21 cellular contexts compared by ENCODE assay signal in genomic region chr9:36551129-36551528, GRCh38. TPM values are rescaled to one million over a fixed set of nuclear protein-coding genes. Genes with fewer than 3 reads are reported as not detected.
DNase-seq lines count a peak whose midpoint lies in the region; ATAC-seq, FAIRE-seq and TF ChIP-seq lines count a peak whose summit lies in the region.
"Had no signal": no experiment of that assay in that cellular context is flagged by ENCODE, and none has a peak within 500 bp of the region (broad histone marks: within the 10 kb centered on the region; RNA-seq: fewer than 3 reads in every experiment).

No MANE protein-coding gene starts in this region.

- H3K27me3 Mint-ChIP-seq in astrocyte (ENCODE audit: low read depth, unreplicated experiment) = no peaks in the 10 kb centered on the region
- H3K27me3 Mint-ChIP-seq in activated CD8-positive, alpha-beta T cell treated with anti-CD3 and anti-CD28 coated beads for 36 hours = no peaks in the 10 kb centered on the region

- 66 to 85% methylated on average over 2 to 3 of the region's 3 CpGs for WGBS in GM23248 (ENCODE audit: low coverage in 1 of 2, low lambda C conversion rate in 2 of 2, missing lambda C conversion rate in 2 of 2), 2 experiments

- no peaks in the 10 kb centered on the region for H3K36me3 Mint-ChIP-seq in astrocyte (ENCODE audit: low read depth, unreplicated experiment)
- no peaks in the 10 kb centered on the region for H3K36me3 Mint-ChIP-seq in activated CD8-positive, alpha-beta T cell treated with anti-CD3 and anti-CD28 coated beads for 36 hours (ENCODE audit: low read depth)

- no peak overlapping the region for H3K4me2 ChIP-seq in GM23248 (ENCODE audit: unreplicated experiment)
- H3K4me2 ChIP-seq in astrocyte (ENCODE audit: low read length) = no peak overlapping the region
- H3K4me2 ChIP-seq: A549 had no signal

- H3K9me3 Mint-ChIP-seq in astrocyte (ENCODE audit: unreplicated experiment) = no peaks in the 10 kb centered on the region
- no peaks in the 10 kb centered on the region for H3K9me3 Mint-ChIP-seq in activated CD8-positive, alpha-beta T cell treated with anti-CD3 and anti-CD28 coated beads for 36 hours

- H3K4me1 Mint-ChIP-seq in astrocyte (ENCODE audit: low read depth, unreplicated experiment) = peaks cover 4% of the 10 kb centered on the region
- peaks cover 1% of the 10 kb centered on the region for H3K4me1 Mint-ChIP-seq in activated CD8-positive, alpha-beta T cell treated with anti-CD3 and anti-CD28 coated beads for 36 hours (ENCODE audit: low read depth)

- no peak for ATAC-seq in left cardiac atrium
- no peak for ATAC-seq in activated CD8-positive, alpha-beta T cell treated with anti-CD3 and anti-CD28 coated beads for 36 hours
- ATAC-seq: A549, HepG2 had no signal

- H3K36me3 ChIP-seq in GM23248 (ENCODE audit: low read depth) (no peaks in the 10 kb centered on the region), astrocyte (ENCODE audit: insufficient read depth, low read length) (no peaks in the 10 kb centered on the region)

- no peak overlapping the region for H3K9ac ChIP-seq in GM23248
- H3K9ac ChIP-seq in astrocyte (ENCODE audit: low read length) = no peak overlapping the region

- H4K20me1 ChIP-seq in GM23248 (ENCODE audit: insufficient read depth) (no peaks in the 10 kb centered on the region), astrocyte (ENCODE audit: insufficient read depth, low read length) (no peaks in the 10 kb centered on the region)

- no peaks in the 10 kb centered on the region for H3F3A ChIP-seq in GM23248 (ENCODE audit: insufficient read depth)

- POLR2A ChIA-PET in activated CD8-positive, alpha-beta T cell treated with anti-CD3 and anti-CD28 coated beads for 36 hours (lab: Charles Lee) = no interaction called here

- no peak for TF ChIP-seq CTCF in AG10803 (conservative IDR thresholded peaks at IDR 0.05; ENCODE audit: low read length)
- no peak for TF ChIP-seq CTCF in astrocyte (IDR thresholded peaks at IDR 0.05; ENCODE audit: insufficient read depth, low read depth, low read length)
- no peak for TF ChIP-seq CTCF in activated CD8-positive, alpha-beta T cell treated with anti-CD3 and anti-CD28 coated beads for 36 hours (IDR thresholded peaks at IDR 0.05)

- H3K27ac ChIP-seq in GM23248 (no peak overlapping the region), astrocyte (ENCODE audit: low read depth, low read length) (no peak overlapping the region)

- H3K4me3 ChIP-seq in AG10803 (ENCODE audit: low read length) = no peak overlapping the region
- H3K4me3 ChIP-seq in GM23248 = no peak overlapping the region
- no peak overlapping the region for H3K4me3 ChIP-seq in astrocyte (ENCODE audit: insufficient read depth, low read depth, low read length)
- H3K4me3 ChIP-seq: A549 had no signal

- in situ Hi-C loops in GM23248 (cut with MboI) = loop anchor here (10.0 kb wide), 1 partner anchor 146 kb away; the partner anchor contains the start of gene RNF38

- H2AFZ ChIP-seq in GM23248 (no peak overlapping the region), astrocyte (ENCODE audit: low read depth, low read length) (no peak overlapping the region)

- DNase-seq in AG10803 (ENCODE audit: low read depth) (peak; percentile 89), GM23248 (peak; percentile 50), astrocyte (ENCODE audit: low read depth) (peak; percentile 55), iris pigment epithelial cell (ENCODE audit: low read depth) (peak; percentile 22), left cardiac atrium (no peak), NCI-H187 (lab: John Stamatoyannopoulos, UW) (no peak), NCI-H1105 (lab: John Stamatoyannopoulos, UW) (no peak)
- DNase-seq in activated CD8-positive, alpha-beta T cell treated with anti-CD3 and anti-CD28 coated beads for 36 hours = no peak
- DNase-seq: AML-193, DND-41, GF-D8, KBM-7, NCI-H1417, NCI-H187 treated with DMSO at 0.1 percent for 48 hours, NCI-H226, NCI-H524, NCI-H82, RPMI8226 had no signal

- H3K27ac Mint-ChIP-seq in astrocyte (ENCODE audit: unreplicated experiment) = no peak overlapping the region
- no peak overlapping the region for H3K27ac Mint-ChIP-seq in activated CD8-positive, alpha-beta T cell treated with anti-CD3 and anti-CD28 coated beads for 36 hours

- H3K79me2 ChIP-seq in GM23248 (ENCODE audit: insufficient read depth) = no peaks in the 10 kb centered on the region
- no peaks in the 10 kb centered on the region for H3K79me2 ChIP-seq in astrocyte (ENCODE audit: insufficient read depth, low read length)

- FAIRE-seq in astrocyte (lab: Jason Lieb, UNC) = no peak
- FAIRE-seq: A549, GM12892, HepG2 had no signal

- CTCF ChIA-PET in activated CD8-positive, alpha-beta T cell treated with anti-CD3 and anti-CD28 coated beads for 36 hours (lab: Charles Lee) = interaction anchor here (0.8 to 13.6 kb wide), 3 partner anchors 47 to 178 kb away, joined by 3 to 296 read pairs (median 3); no protein-coding TSS in a partner anchor

- intact Hi-C loops in left cardiac atrium (cut with DNase I) = no loop called here
- intact Hi-C loops in activated CD8-positive, alpha-beta T cell treated with anti-CD3 and anti-CD28 coated beads for 36 hours (cut with micrococcal nuclease) = loop anchor here (10.0 kb wide), 1 partner anchor 56 kb away; no protein-coding TSS in a partner anchor

- H3K9me2 ChIP-seq in GM23248 (ENCODE audit: insufficient read depth) = no peaks in the 10 kb centered on the region

- H3K4me1 ChIP-seq in GM23248 (ENCODE audit: insufficient read depth) = no peaks in the 10 kb centered on the region
- H3K4me1 ChIP-seq in astrocyte (ENCODE audit: insufficient read depth, low read length) = no peaks in the 10 kb centered on the region

- no peaks in the 10 kb centered on the region; the same call in 1 of the 2 replicates for H3K27me3 ChIP-seq in GM23248 (replicated peaks; ENCODE audit: insufficient read depth)
- H3K27me3 ChIP-seq in astrocyte (ENCODE audit: insufficient read depth, low read length) = no peaks in the 10 kb centered on the region

- H3K9me3 ChIP-seq in GM23248 (ENCODE audit: low read depth) (no peaks in the 10 kb centered on the region), astrocyte (ENCODE audit: insufficient read depth, low read depth, low read length) (no peaks in the 10 kb centered on the region)
- H3K9me3 ChIP-seq: A549 had no signal

- H3K4me3 Mint-ChIP-seq in astrocyte (ENCODE audit: unreplicated experiment) = no peak overlapping the region
- H3K4me3 Mint-ChIP-seq in activated CD8-positive, alpha-beta T cell treated with anti-CD3 and anti-CD28 coated beads for 36 hours = no peak overlapping the region

RNA-seq across cellular contexts. Expression of gene MELK, which starts 21.6 kb away (rescaled TPM):
- 23.2 and 23.3 TPM in 2 replicates for total RNA-seq in GM23248 (2014; rRNA removed; shearing (Covaris generic))
- 24.5 and 24.7 TPM in 2 replicates for polyA plus RNA-seq in GM23248 (2016; fragmentation: Nextera tagmentation; extraction: Ambion mirVana)
- 8.4 and 12.3 TPM in 2 replicates for total RNA-seq in astrocyte
- total RNA-seq in left cardiac atrium = 1 to 10 TPM in 1 of 2 donors, under 1 TPM in 1; 0.10 to 1.1 TPM
- 10 to 100 TPM; 44.3 to 49.5 TPM for total RNA-seq in activated CD8-positive, alpha-beta T cell treated with anti-CD3 and anti-CD28 coated beads for 36 hours

Comparison
In these comparisons a context has a peak if more than half of its experiments do, and no peak if none do; other contexts are left out.
1. DNase-seq: peak in AG10803 (single experiment), GM23248 (single experiment), astrocyte (single experiment) and iris pigment epithelial cell (single experiment); none in left cardiac atrium (single experiment), activated CD8-positive, alpha-beta T cell treated with anti-CD3 and anti-CD28 coated beads for 36 hours (single experiment), NCI-H187 (0 of 2) and NCI-H1105 (single experiment).